12 cellular contexts compared by ENCODE assay signal in the genomic region with DNA sequence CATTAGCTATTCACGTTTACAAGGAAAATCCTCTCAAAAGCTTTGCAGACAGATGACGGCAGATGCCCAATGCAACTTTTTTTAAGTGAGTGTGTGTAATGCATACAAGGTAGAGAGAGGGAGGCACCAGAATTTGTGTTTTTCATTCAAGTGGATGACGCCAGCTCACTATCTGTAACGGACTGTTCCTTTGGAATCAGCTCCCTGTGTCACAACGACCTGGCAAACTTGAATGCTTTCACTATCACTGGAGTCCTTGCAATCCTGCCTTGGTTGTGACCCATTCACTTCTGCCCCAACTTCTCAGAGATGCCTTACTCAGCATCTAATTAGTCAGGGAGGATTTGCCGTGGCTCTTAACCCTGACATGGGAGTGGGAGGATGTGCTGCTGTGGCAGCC.
DNase-seq lines count a peak whose midpoint lies in the region; ATAC-seq, FAIRE-seq and TF ChIP-seq lines count a peak whose summit lies in the region.
"Had no signal": no experiment of that assay in that cellular context is flagged by ENCODE, and none has a peak within 500 bp of the region (broad histone marks: within the 10 kb centered on the region; RNA-seq: fewer than 3 reads in every experiment).

No MANE protein-coding gene starts in this region.

- H3K27me3 ChIP-seq in right lobe of liver (peaks cover 0 to 16% of the 10 kb centered on the region in 2 donors), HepG2 (ENCODE audit: control insufficient read depth in 1 of 2, insufficient read depth in 2 of 2, low read length in 2 of 2) (peaks cover 4 to 11% of the 10 kb centered on the region in 2 experiments; a peak in 3 of 5 replicates), fibroblast of lung (ENCODE audit: control insufficient read depth, insufficient read depth, low read length) (no peaks in the 10 kb centered on the region), aorta (ENCODE audit: control insufficient read depth in 1 of 2, insufficient read depth in 2 of 2, low read length in 1 of 2) (no peaks in the 10 kb centered on the region)

- FAIRE-seq in HepG2 (lab: Jason Lieb, UNC): no peak
- FAIRE-seq: bronchial epithelial cell had no signal

- H3K4me2 ChIP-seq in HepG2 (ENCODE audit: low read depth, low read length) (no peak overlapping the region), fibroblast of lung (ENCODE audit: extremely low read depth, insufficient read depth, low read length) (peak overlapping the region; percentile 73)

- no peak for TF ChIP-seq CTCF in right lobe of liver (IDR thresholded peaks at IDR 0.05)
- TF ChIP-seq CTCF in HepG2 (CRISPR knock-in tag; IDR thresholded peaks at IDR 0.05): no peak
- TF ChIP-seq CTCF in fibroblast of lung (conservative IDR thresholded peaks at IDR 0.05 in 1 of 2, IDR thresholded peaks at IDR 0.05 in 1 of 2; ENCODE audit: low read depth in 1 of 2, low read length in 2 of 2): no peak
- TF ChIP-seq CTCF in GM13977 (IDR thresholded peaks at IDR 0.05; ENCODE audit: extremely low read depth, insufficient read depth, missing control alignments): no peak

- H3K9me3 ChIP-seq in right lobe of liver (no peaks in the 10 kb centered on the region), HepG2 (ENCODE audit: low read length) (no peaks in the 10 kb centered on the region), fibroblast of lung (ENCODE audit: control insufficient read depth, insufficient read depth, low read depth, low read length) (no peaks in the 10 kb centered on the region), aorta (ENCODE audit: control insufficient read depth, low read length) (no peaks in the 10 kb centered on the region)

- no peaks in the 10 kb centered on the region for H3K36me3 ChIP-seq in right lobe of liver
- no peaks in the 10 kb centered on the region for H3K36me3 ChIP-seq in HepG2 (replicated peaks in 1 of 2; ENCODE audit: control insufficient read depth in 1 of 2, insufficient read depth in 2 of 2, low read length in 2 of 2)
- no peaks in the 10 kb centered on the region for H3K36me3 ChIP-seq in fibroblast of lung (ENCODE audit: control insufficient read depth, insufficient read depth, low read length)
- no peaks in the 10 kb centered on the region for H3K36me3 ChIP-seq in aorta (ENCODE audit: control insufficient read depth in 1 of 2, insufficient read depth in 2 of 2, low read length in 1 of 2)

- H3K79me2 ChIP-seq in HepG2 (ENCODE audit: insufficient read depth, low read length) (no peaks in the 10 kb centered on the region), fibroblast of lung (ENCODE audit: control insufficient read depth, insufficient read depth, low read length) (peaks cover 19% of the 10 kb centered on the region)

- no TSS peak for BruUV-seq in HepG2 (replicated peaks; lab: Mats Ljungman, UMichigan)

- no peak for DNase-seq in right lobe of liver
- DNase-seq in HepG2 (ENCODE audit: low spot score): no peak
- DNase-seq in fibroblast of lung (ENCODE audit: low read depth in 2 of 2): peak; percentile 68 to 89
- DNase-seq in myocyte (ENCODE audit: low read depth): peak; percentile 44
- peak in 1 of 2 donors; percentile 50 for DNase-seq in aorta
- no peak for DNase-seq in GM13977 (ENCODE audit: low spot score)
- DNase-seq in HCEC 1CT: no peak
- no peak for DNase-seq in dedifferentiated amniotic fluid mesenchymal stem cell (ENCODE audit: extremely low spot score)
- DNase-seq: MV-4-11; stimulated activated CD4-positive, alpha-beta T cell treated with anti-CD3 and anti-CD28 coated beads, Interleukin-1b, Interleukin-23, amount 100 ng/mL, for 48 hours; T1000 had no signal

- no peak overlapping the region for H3K27ac ChIP-seq in right lobe of liver
- no peak overlapping the region for H3K27ac ChIP-seq in HepG2 (ENCODE audit: extremely low read length, insufficient read depth, low read length)
- H3K27ac ChIP-seq in fibroblast of lung (ENCODE audit: insufficient read depth, low read length): peak overlapping the region; percentile 16
- H3K27ac ChIP-seq in aorta (ENCODE audit: low read depth in 1 of 2, low read length in 2 of 2): peak overlapping the region in 1 of 2 donors; percentile 40

- in situ Hi-C loops in HepG2 (cut with HindIII; ENCODE audit: extremely low pct_ligation_motif_present, low pct_unique_long_range_greater_than_20kb): no loop called here
- in situ Hi-C loops in GM13977 (cut with MboI; ENCODE audit: low pct_unique_long_range_greater_than_20kb, low sequenced_read_pairs, unreplicated experiment): no loop called here

- H3K4me3 ChIP-seq in right lobe of liver: no peak overlapping the region
- H3K4me3 ChIP-seq in HepG2 (replicated peaks in 1 of 3; ENCODE audit: insufficient read depth in 1 of 3, low read depth in 2 of 3, low read length in 3 of 3): no peak overlapping the region
- H3K4me3 ChIP-seq in fibroblast of lung (replicated peaks in 1 of 4; ENCODE audit: control extremely low read depth in 1 of 4, insufficient read depth in 1 of 4, low read depth in 3 of 4, low read length in 4 of 4): peak overlapping the region in 2 of 4 experiments; percentile 13 to 34
- peak overlapping the region; percentile 6 to 26 for H3K4me3 ChIP-seq in aorta (ENCODE audit: low read length in 2 of 2)

- POLR2A ChIA-PET in HepG2 (lab: Yijun Ruan, JAX): no interaction called here

- H2AFZ ChIP-seq in HepG2 (ENCODE audit: low read length) (no peak overlapping the region), fibroblast of lung (ENCODE audit: low read length) (no peak overlapping the region)

- H3K9ac ChIP-seq in HepG2 (ENCODE audit: insufficient read depth, low read depth, low read length) (no peak overlapping the region), fibroblast of lung (ENCODE audit: insufficient read depth, low read length) (no peak overlapping the region)

- TF ChIP-seq RAD21 in HepG2 (CRISPR knock-in tag; IDR thresholded peaks at IDR 0.05): no peak

- H3K4me1 ChIP-seq in right lobe of liver (peaks cover 0 to 5% (median 0%) of the 10 kb centered on the region in 4 donors), HepG2 (ENCODE audit: insufficient read depth, low read length) (no peaks in the 10 kb centered on the region), fibroblast of lung (ENCODE audit: control insufficient read depth, extremely low read depth, insufficient read depth, low read length) (peaks cover 12% of the 10 kb centered on the region), aorta (ENCODE audit: control insufficient read depth in 1 of 2, insufficient read depth in 2 of 2, low read length in 2 of 2) (peaks cover 0 to 3% of the 10 kb centered on the region in 2 donors)

- TF ChIP-seq EP300 in HepG2 (IDR thresholded peaks at IDR 0.05; ENCODE audit: low read depth in 2 of 2, low read length in 2 of 2) (no peak), HepG2 (CRISPR knock-in tag; IDR thresholded peaks at IDR 0.05; ENCODE audit: borderline replicate concordance) (no peak)

- intact Hi-C loops in right lobe of liver (cut with DNase I) (no loop called here), HepG2 (cut with micrococcal nuclease; ENCODE audit: unreplicated experiment) (no loop called here), aorta (cut with DNase I) (no loop called here)

- no peaks in the 10 kb centered on the region for H4K20me1 ChIP-seq in HepG2 (ENCODE audit: insufficient read depth, low read length)
- H4K20me1 ChIP-seq in fibroblast of lung (ENCODE audit: control insufficient read depth, extremely low read depth, insufficient read depth, low read length): no peaks in the 10 kb centered on the region

- ATAC-seq in right lobe of liver: peak; percentile 37 to 90 (median 74)
- ATAC-seq in HepG2: no peak
- ATAC-seq in aorta (ENCODE audit: low FRiP score): peak; percentile 65

- WGBS in right lobe of liver (ENCODE audit: insufficient coverage, low coverage, low lambda C conversion rate, missing lambda C conversion rate): 24% methylated on average over 6 of the region's 6 CpGs
- WGBS in HepG2 (ENCODE audit: low lambda C conversion rate): 2% methylated on average over 6 of the region's 6 CpGs
- WGBS in aorta, 2 donors: 30 to 37% methylated on average over 6 of the region's 6 CpGs

- CTCF ChIA-PET in HepG2 (lab: Yijun Ruan, JAX; ENCODE audit: low intra/inter-chr PET ratio, low total read pairs): no interaction called here

- no peak for TF ChIP-seq POLR2A in right lobe of liver (IDR thresholded peaks at IDR 0.05)
- TF ChIP-seq POLR2A in HepG2 (IDR thresholded peaks at IDR 0.05; ENCODE audit: insufficient read depth in 1 of 2, low read depth in 2 of 2, low read length in 2 of 2): no peak

TF ChIP-seq in HepG2, 621 proteins besides CTCF, POLR2A, EP300 and RAD21:
- TF ChIP-seq ZNF7 (CRISPR knock-in tag; IDR thresholded peaks at IDR 0.05) (no peak), AGO1 (IDR thresholded peaks at IDR 0.05; ENCODE audit: low read depth, low read length, poor library complexity, severe bottlenecking) (no peak), ZBTB3 (CRISPR knock-in tag; IDR thresholded peaks at IDR 0.05; ENCODE audit: borderline replicate concordance, low read depth) (no peak), REL (CRISPR knock-in tag; conservative IDR thresholded peaks at IDR 0.05) (no peak), PAX8 (CRISPR knock-in tag; IDR thresholded peaks at IDR 0.05; ENCODE audit: borderline replicate concordance) (no peak), HOXA7 (CRISPR knock-in tag; IDR thresholded peaks at IDR 0.05) (no peak), ZKSCAN5 (CRISPR knock-in tag; IDR thresholded peaks at IDR 0.05) (no peak), ZFX (CRISPR knock-in tag; IDR thresholded peaks at IDR 0.05; ENCODE audit: low read depth) (no peak), ZNF572 (CRISPR knock-in tag; IDR thresholded peaks at IDR 0.05) (no peak), FOXM1 (CRISPR knock-in tag; IDR thresholded peaks at IDR 0.05) (no peak), HNF1B (CRISPR knock-in tag; IDR thresholded peaks at IDR 0.05) (no peak)
- TF ChIP-seq, protein P1, sequence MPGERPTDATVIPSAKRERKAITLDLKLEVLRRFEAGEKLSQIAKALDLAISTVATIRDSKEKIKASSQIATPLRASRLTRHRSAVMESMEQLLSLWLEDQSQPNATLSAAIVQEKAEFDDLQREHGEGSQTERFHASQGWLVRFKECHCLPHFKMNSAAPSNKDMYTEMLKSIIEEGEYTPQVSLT (CRISPR knock-in tag; IDR thresholded peaks at IDR 0.05; ENCODE audit: borderline replicate concordance, low read depth): no peak

Comparison
In these comparisons a context has a peak if more than half of its experiments do, and no peak if none do; other contexts are left out.
1. DNase-seq: peak in fibroblast of lung (2 of 2) and myocyte (single experiment); none in right lobe of liver (0 of 3), HepG2 (single experiment), GM13977 (single experiment), HCEC 1CT (single experiment) and dedifferentiated amniotic fluid mesenchymal stem cell (single experiment).
2. H3K4me3 ChIP-seq: peak in aorta (2 of 2); none in right lobe of liver (0 of 3) and HepG2 (0 of 3).